1 cellular context compared by ENCODE assay signal in the genomic region with DNA sequence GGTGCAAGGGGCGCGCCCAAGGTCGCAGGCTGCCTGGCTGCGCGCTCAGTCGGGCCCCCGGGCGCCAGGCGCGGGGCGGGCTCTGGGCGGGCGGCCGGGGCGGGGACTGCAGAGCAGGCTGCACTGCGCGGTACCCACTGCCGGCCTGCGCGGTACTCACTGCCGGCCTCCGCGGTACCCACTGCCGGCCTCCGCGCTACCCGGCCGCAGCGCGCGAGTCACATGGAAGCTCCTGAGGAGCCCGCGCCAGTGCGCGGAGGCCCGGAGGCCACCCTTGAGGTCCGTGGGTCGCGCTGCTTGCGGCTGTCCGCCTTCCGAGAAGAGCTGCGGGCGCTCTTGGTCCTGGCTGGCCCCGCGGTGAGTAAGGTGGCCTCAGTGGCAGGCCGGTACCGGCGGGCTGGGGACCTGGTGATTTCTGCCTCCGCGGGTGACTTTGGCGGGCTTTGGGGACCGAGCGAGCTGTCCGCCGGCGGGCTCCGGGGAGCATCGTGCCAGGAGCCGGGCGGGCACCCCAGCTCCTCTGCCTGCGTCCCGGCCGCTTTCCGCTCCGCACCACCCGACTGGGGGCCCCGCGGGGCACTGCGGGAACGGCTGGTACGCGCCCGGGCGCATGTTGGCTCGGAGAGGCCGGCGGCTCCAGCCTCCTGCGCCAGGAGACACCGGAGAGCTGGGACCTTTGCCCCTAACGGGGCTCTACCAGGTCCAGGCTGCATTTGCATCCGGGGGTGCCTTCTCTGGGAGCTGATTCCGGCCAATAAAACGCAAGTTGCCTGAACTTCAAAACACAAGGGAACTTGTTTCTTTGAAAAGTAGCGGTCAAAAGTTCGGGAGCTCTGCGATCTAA.
TF ChIP-seq lines count a peak whose summit lies in the region.

A gene with protein sequence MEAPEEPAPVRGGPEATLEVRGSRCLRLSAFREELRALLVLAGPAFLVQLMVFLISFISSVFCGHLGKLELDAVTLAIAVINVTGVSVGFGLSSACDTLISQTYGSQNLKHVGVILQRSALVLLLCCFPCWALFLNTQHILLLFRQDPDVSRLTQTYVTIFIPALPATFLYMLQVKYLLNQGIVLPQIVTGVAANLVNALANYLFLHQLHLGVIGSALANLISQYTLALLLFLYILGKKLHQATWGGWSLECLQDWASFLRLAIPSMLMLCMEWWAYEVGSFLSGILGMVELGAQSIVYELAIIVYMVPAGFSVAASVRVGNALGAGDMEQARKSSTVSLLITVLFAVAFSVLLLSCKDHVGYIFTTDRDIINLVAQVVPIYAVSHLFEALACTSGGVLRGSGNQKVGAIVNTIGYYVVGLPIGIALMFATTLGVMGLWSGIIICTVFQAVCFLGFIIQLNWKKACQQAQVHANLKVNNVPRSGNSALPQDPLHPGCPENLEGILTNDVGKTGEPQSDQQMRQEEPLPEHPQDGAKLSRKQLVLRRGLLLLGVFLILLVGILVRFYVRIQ (plus strand): TSS at position 137 of the 844 bp plus-strand sequence. CDS start 86 bp downstream, at position 223.

TF ChIP-seq in HepG2, 621 proteins besides CTCF, POLR2A, EP300 and RAD21 (continued from another document and continues in another):
- TF ChIP-seq, protein P1, sequence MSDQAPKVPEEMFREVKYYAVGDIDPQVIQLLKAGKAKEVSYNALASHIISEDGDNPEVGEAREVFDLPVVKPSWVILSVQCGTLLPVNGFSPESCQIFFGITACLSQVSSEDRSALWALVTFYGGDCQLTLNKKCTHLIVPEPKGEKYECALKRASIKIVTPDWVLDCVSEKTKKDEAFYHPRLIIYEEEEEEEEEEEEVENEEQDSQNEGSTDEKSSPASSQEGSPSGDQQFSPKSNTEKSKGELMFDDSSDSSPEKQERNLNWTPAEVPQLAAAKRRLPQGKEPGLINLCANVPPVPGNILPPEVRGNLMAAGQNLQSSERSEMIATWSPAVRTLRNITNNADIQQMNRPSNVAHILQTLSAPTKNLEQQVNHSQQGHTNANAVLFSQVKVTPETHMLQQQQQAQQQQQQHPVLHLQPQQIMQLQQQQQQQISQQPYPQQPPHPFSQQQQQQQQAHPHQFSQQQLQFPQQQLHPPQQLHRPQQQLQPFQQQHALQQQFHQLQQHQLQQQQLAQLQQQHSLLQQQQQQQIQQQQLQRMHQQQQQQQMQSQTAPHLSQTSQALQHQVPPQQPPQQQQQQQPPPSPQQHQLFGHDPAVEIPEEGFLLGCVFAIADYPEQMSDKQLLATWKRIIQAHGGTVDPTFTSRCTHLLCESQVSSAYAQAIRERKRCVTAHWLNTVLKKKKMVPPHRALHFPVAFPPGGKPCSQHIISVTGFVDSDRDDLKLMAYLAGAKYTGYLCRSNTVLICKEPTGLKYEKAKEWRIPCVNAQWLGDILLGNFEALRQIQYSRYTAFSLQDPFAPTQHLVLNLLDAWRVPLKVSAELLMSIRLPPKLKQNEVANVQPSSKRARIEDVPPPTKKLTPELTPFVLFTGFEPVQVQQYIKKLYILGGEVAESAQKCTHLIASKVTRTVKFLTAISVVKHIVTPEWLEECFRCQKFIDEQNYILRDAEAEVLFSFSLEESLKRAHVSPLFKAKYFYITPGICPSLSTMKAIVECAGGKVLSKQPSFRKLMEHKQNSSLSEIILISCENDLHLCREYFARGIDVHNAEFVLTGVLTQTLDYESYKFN (CRISPR knock-in tag; conservative IDR thresholded peaks at IDR 0.05), result no peak; the same call in none of the 2 replicates
- TF ChIP-seq KLF15 (CRISPR knock-in tag; IDR thresholded peaks at IDR 0.05; ENCODE audit: borderline replicate concordance) (0 out of 2 replicates have a peak, but pooled peaks have one; percentile 57), RNF2 (conservative IDR thresholded peaks at IDR 0.05; ENCODE audit: low read depth) (no peak), FOSL2 (CRISPR knock-in tag; IDR thresholded peaks at IDR 0.05) (no peak), HOXA7 (CRISPR knock-in tag; IDR thresholded peaks at IDR 0.05) (no peak), ZNF878 (CRISPR knock-in tag; IDR thresholded peaks at IDR 0.05) (peak; percentile 60; the same call in 1 of the 2 replicates), SOX13 (IDR thresholded peaks at IDR 0.05) (no peak), SOX13 (CRISPR knock-in tag; conservative IDR thresholded peaks at IDR 0.05 in 1 of 2, IDR thresholded peaks at IDR 0.05 in 1 of 2) (no peak), U2AF1 (optimal IDR thresholded peaks at IDR 0.05; ENCODE audit: low read depth, low read length) (no peak), MEF2D (CRISPR knock-in tag; IDR thresholded peaks at IDR 0.05) (0 out of 2 replicates have a peak, but pooled peaks have one; percentile 24), ZNF253 (CRISPR knock-in tag; IDR thresholded peaks at IDR 0.05; ENCODE audit: borderline replicate concordance) (no peak), ZNF441 (CRISPR knock-in tag; IDR thresholded peaks at IDR 0.05; ENCODE audit: borderline replicate concordance) (no peak), IRF2 (CRISPR knock-in tag; IDR thresholded peaks at IDR 0.05) (no peak)
- TF ChIP-seq, protein P2, sequence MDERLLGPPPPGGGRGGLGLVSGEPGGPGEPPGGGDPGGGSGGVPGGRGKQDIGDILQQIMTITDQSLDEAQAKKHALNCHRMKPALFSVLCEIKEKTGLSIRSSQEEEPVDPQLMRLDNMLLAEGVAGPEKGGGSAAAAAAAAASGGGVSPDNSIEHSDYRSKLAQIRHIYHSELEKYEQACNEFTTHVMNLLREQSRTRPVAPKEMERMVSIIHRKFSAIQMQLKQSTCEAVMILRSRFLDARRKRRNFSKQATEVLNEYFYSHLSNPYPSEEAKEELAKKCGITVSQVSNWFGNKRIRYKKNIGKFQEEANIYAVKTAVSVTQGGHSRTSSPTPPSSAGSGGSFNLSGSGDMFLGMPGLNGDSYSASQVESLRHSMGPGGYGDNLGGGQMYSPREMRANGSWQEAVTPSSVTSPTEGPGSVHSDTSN (CRISPR knock-in tag; IDR thresholded peaks at IDR 0.05), result no peak
- TF ChIP-seq, protein P3, sequence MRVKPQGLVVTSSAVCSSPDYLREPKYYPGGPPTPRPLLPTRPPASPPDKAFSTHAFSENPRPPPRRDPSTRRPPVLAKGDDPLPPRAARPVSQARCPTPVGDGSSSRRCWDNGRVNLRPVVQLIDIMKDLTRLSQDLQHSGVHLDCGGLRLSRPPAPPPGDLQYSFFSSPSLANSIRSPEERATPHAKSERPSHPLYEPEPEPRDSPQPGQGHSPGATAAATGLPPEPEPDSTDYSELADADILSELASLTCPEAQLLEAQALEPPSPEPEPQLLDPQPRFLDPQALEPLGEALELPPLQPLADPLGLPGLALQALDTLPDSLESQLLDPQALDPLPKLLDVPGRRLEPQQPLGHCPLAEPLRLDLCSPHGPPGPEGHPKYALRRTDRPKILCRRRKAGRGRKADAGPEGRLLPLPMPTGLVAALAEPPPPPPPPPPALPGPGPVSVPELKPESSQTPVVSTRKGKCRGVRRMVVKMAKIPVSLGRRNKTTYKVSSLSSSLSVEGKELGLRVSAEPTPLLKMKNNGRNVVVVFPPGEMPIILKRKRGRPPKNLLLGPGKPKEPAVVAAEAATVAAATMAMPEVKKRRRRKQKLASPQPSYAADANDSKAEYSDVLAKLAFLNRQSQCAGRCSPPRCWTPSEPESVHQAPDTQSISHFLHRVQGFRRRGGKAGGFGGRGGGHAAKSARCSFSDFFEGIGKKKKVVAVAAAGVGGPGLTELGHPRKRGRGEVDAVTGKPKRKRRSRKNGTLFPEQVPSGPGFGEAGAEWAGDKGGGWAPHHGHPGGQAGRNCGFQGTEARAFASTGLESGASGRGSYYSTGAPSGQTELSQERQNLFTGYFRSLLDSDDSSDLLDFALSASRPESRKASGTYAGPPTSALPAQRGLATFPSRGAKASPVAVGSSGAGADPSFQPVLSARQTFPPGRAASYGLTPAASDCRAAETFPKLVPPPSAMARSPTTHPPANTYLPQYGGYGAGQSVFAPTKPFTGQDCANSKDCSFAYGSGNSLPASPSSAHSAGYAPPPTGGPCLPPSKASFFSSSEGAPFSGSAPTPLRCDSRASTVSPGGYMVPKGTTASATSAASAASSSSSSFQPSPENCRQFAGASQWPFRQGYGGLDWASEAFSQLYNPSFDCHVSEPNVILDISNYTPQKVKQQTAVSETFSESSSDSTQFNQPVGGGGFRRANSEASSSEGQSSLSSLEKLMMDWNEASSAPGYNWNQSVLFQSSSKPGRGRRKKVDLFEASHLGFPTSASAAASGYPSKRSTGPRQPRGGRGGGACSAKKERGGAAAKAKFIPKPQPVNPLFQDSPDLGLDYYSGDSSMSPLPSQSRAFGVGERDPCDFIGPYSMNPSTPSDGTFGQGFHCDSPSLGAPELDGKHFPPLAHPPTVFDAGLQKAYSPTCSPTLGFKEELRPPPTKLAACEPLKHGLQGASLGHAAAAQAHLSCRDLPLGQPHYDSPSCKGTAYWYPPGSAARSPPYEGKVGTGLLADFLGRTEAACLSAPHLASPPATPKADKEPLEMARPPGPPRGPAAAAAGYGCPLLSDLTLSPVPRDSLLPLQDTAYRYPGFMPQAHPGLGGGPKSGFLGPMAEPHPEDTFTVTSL (CRISPR knock-in tag; IDR thresholded peaks at IDR 0.05; ENCODE audit: borderline replicate concordance), result no peak; the same call in 1 of the 2 replicates
- TF ChIP-seq, protein P4, sequence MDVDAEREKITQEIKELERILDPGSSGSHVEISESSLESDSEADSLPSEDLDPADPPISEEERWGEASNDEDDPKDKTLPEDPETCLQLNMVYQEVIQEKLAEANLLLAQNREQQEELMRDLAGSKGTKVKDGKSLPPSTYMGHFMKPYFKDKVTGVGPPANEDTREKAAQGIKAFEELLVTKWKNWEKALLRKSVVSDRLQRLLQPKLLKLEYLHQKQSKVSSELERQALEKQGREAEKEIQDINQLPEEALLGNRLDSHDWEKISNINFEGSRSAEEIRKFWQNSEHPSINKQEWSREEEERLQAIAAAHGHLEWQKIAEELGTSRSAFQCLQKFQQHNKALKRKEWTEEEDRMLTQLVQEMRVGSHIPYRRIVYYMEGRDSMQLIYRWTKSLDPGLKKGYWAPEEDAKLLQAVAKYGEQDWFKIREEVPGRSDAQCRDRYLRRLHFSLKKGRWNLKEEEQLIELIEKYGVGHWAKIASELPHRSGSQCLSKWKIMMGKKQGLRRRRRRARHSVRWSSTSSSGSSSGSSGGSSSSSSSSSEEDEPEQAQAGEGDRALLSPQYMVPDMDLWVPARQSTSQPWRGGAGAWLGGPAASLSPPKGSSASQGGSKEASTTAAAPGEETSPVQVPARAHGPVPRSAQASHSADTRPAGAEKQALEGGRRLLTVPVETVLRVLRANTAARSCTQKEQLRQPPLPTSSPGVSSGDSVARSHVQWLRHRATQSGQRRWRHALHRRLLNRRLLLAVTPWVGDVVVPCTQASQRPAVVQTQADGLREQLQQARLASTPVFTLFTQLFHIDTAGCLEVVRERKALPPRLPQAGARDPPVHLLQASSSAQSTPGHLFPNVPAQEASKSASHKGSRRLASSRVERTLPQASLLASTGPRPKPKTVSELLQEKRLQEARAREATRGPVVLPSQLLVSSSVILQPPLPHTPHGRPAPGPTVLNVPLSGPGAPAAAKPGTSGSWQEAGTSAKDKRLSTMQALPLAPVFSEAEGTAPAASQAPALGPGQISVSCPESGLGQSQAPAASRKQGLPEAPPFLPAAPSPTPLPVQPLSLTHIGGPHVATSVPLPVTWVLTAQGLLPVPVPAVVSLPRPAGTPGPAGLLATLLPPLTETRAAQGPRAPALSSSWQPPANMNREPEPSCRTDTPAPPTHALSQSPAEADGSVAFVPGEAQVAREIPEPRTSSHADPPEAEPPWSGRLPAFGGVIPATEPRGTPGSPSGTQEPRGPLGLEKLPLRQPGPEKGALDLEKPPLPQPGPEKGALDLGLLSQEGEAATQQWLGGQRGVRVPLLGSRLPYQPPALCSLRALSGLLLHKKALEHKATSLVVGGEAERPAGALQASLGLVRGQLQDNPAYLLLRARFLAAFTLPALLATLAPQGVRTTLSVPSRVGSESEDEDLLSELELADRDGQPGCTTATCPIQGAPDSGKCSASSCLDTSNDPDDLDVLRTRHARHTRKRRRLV (CRISPR knock-in tag; IDR thresholded peaks at IDR 0.05), result 0 out of 2 replicates have a peak, but pooled peaks have one; percentile 52
- TF ChIP-seq, protein P5, sequence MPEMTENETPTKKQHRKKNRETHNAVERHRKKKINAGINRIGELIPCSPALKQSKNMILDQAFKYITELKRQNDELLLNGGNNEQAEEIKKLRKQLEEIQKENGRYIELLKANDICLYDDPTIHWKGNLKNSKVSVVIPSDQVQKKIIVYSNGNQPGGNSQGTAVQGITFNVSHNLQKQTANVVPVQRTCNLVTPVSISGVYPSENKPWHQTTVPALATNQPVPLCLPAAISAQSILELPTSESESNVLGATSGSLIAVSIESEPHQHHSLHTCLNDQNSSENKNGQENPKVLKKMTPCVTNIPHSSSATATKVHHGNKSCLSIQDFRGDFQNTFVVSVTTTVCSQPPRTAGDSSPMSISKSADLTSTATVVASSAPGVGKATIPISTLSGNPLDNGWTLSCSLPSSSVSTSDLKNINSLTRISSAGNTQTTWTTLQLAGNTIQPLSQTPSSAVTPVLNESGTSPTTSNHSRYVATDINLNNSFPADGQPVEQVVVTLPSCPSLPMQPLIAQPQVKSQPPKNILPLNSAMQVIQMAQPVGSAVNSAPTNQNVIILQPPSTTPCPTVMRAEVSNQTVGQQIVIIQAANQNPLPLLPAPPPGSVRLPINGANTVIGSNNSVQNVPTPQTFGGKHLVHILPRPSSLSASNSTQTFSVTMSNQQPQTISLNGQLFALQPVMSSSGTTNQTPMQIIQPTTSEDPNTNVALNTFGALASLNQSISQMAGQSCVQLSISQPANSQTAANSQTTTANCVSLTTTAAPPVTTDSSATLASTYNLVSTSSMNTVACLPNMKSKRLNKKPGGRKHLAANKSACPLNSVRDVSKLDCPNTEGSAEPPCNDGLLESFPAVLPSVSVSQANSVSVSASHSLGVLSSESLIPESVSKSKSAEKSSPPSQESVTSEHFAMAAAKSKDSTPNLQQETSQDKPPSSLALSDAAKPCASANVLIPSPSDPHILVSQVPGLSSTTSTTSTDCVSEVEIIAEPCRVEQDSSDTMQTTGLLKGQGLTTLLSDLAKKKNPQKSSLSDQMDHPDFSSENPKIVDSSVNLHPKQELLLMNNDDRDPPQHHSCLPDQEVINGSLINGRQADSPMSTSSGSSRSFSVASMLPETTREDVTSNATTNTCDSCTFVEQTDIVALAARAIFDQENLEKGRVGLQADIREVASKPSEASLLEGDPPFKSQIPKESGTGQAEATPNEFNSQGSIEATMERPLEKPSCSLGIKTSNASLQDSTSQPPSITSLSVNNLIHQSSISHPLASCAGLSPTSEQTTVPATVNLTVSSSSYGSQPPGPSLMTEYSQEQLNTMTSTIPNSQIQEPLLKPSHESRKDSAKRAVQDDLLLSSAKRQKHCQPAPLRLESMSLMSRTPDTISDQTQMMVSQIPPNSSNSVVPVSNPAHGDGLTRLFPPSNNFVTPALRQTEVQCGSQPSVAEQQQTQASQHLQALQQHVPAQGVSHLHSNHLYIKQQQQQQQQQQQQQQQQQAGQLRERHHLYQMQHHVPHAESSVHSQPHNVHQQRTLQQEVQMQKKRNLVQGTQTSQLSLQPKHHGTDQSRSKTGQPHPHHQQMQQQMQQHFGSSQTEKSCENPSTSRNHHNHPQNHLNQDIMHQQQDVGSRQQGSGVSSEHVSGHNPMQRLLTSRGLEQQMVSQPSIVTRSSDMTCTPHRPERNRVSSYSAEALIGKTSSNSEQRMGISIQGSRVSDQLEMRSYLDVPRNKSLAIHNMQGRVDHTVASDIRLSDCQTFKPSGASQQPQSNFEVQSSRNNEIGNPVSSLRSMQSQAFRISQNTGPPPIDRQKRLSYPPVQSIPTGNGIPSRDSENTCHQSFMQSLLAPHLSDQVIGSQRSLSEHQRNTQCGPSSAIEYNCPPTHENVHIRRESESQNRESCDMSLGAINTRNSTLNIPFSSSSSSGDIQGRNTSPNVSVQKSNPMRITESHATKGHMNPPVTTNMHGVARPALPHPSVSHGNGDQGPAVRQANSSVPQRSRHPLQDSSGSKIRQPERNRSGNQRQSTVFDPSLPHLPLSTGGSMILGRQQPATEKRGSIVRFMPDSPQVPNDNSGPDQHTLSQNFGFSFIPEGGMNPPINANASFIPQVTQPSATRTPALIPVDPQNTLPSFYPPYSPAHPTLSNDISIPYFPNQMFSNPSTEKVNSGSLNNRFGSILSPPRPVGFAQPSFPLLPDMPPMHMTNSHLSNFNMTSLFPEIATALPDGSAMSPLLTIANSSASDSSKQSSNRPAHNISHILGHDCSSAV (CRISPR knock-in tag; IDR thresholded peaks at IDR 0.05; ENCODE audit: borderline replicate concordance), result no peak
